ENCODE assay signal across 9 cellular contexts in the genomic region with DNA sequence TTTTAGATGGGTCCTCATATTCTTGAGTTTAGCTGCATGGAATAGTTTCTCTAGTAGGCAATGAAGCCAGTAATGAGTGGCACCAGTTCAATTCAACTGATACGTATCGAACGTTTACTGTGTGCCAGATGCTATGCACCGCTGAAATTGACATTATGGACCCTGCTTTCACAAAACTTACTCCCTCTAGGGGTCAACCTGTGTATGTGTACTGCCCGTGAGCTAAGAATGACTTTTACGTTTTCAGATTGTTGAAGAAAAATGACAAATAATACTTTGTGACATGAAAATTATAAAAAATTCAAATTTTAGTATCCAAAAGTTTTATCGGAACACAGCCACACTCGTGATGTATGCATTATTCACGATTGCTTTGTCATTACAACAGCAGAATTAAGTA.
DNase-seq lines count a peak whose midpoint lies in the region; ATAC-seq and TF ChIP-seq lines count a peak whose summit lies in the region.
"Had no signal": no experiment of that assay in that cellular context is flagged by ENCODE, and none has a peak within 500 bp of the region (broad histone marks: within the 10 kb centered on the region; RNA-seq: fewer than 3 reads in every experiment).

No MANE protein-coding gene starts in this region.

- H3K27ac Mint-ChIP-seq in endodermal cell (no peak overlapping the region), progenitor cell of endocrine pancreas (no peak overlapping the region)

- TF ChIP-seq POLR2A in NB4 (IDR thresholded peaks at IDR 0.05; ENCODE audit: extremely low read depth, insufficient read length) = no peak

- DNase-seq in NCI-H2171 treated with DMSO at 0.1 percent for 48 hours (lab: John Stamatoyannopoulos, UW) = peak; percentile 16
- no peak for DNase-seq in NCI-H2171 (lab: John Stamatoyannopoulos, UW)
- peak; percentile 37 for DNase-seq in NB4 (ENCODE audit: low read depth)
- DNase-seq in endodermal cell = no peak
- DNase-seq in progenitor cell of endocrine pancreas (ENCODE audit: low spot score, unreplicated experiment) = no peak
- DNase-seq in HK-2 (ENCODE audit: unreplicated experiment) = no peak

- H3K27me3 ChIP-seq in endodermal cell (ENCODE audit: control insufficient read depth, insufficient read depth, low read length, poor library complexity, severe bottlenecking) = no peaks in the 10 kb centered on the region
- H3K27me3 ChIP-seq: BLaER1 treated with 17β-estradiol and CSF1 and Interleukin-3, amounts not matched to agents 10 nM and 100 nM had no signal

- WGBS in endodermal cell (ENCODE audit: insufficient coverage in 1 of 2, insufficient read length in 1 of 2), 2 experiments = 76 to 86% methylated on average over 7 to 9 of the region's 9 CpGs

- TF ChIP-seq CTCF in NB4 (IDR thresholded peaks at IDR 0.05; ENCODE audit: low read depth, low read length) (peak; percentile 64), endodermal cell (conservative IDR thresholded peaks at IDR 0.05) (peak; percentile 81), progenitor cell of endocrine pancreas (IDR thresholded peaks at IDR 0.05; ENCODE audit: unreplicated experiment) (peak; percentile 48)

- H3K4me3 Mint-ChIP-seq in endodermal cell (no peak overlapping the region), progenitor cell of endocrine pancreas (ENCODE audit: low read depth) (no peak overlapping the region)

- no peak overlapping the region for H3K4me3 ChIP-seq in NB4 (ENCODE audit: low read depth, low read length)
- no peak overlapping the region for H3K4me3 ChIP-seq in endodermal cell (ENCODE audit: low read length)
- H3K4me3 ChIP-seq: BLaER1 treated with 17β-estradiol and CSF1 and Interleukin-3, amounts not matched to agents 10 nM and 100 nM had no signal

- H3K4me1 Mint-ChIP-seq in endodermal cell (no peaks in the 10 kb centered on the region), progenitor cell of endocrine pancreas (ENCODE audit: low read depth) (no peaks in the 10 kb centered on the region)

- H3K9me3 Mint-ChIP-seq in endodermal cell (no peaks in the 10 kb centered on the region), progenitor cell of endocrine pancreas (ENCODE audit: low read depth) (no peaks in the 10 kb centered on the region)

- H3K9me3 ChIP-seq in endodermal cell (ENCODE audit: control insufficient read depth, low read length) = no peaks in the 10 kb centered on the region
- H3K9me3 ChIP-seq: BLaER1 treated with 17β-estradiol and CSF1 and Interleukin-3, amounts not matched to agents 10 nM and 100 nM had no signal

- no peaks in the 10 kb centered on the region for H3K27me3 Mint-ChIP-seq in endodermal cell (ENCODE audit: insufficient read depth)
- no peaks in the 10 kb centered on the region for H3K27me3 Mint-ChIP-seq in progenitor cell of endocrine pancreas

- H3K36me3 Mint-ChIP-seq in endodermal cell (ENCODE audit: low read depth) = no peaks in the 10 kb centered on the region
- H3K36me3 Mint-ChIP-seq in progenitor cell of endocrine pancreas (ENCODE audit: insufficient read depth) = no peaks in the 10 kb centered on the region

- no peaks in the 10 kb centered on the region for H3K36me3 ChIP-seq in endodermal cell (ENCODE audit: control insufficient read depth, insufficient read depth, low read length)

- no peak for ATAC-seq in GM21737 (IDR thresholded peaks at IDR 0.05; ENCODE audit: unreplicated experiment)
- ATAC-seq in HG03457 (IDR thresholded peaks at IDR 0.05; ENCODE audit: unreplicated experiment) = no peak

- no peaks in the 10 kb centered on the region for H3K4me1 ChIP-seq in endodermal cell (ENCODE audit: control insufficient read depth, insufficient read depth, low read length)

- no peak overlapping the region for H3K9ac ChIP-seq in endodermal cell (ENCODE audit: extremely low read depth, low read length, poor library complexity, severe bottlenecking)
- H3K9ac ChIP-seq: BLaER1 treated with 17β-estradiol and CSF1 and Interleukin-3, amounts not matched to agents 10 nM and 100 nM had no signal

- no peak overlapping the region for H3K27ac ChIP-seq in endodermal cell (ENCODE audit: low read depth, low read length)
- H3K27ac ChIP-seq: BLaER1 treated with 17β-estradiol and CSF1 and Interleukin-3, amounts not matched to agents 10 nM and 100 nM had no signal

Comparison
In these comparisons a context has a peak if more than half of its experiments do, and no peak if none do; other contexts are left out.
1. DNase-seq: peak in NCI-H2171 treated with DMSO at 0.1 percent for 48 hours (single experiment) and NB4 (single experiment); none in NCI-H2171 (single experiment), endodermal cell (single experiment), progenitor cell of endocrine pancreas (single experiment) and HK-2 (single experiment).
2. Peak in every context shown above with its lines, with median percentiles within 50 percentile points of each other: CTCF ChIP-seq.